In the genomic region with DNA sequence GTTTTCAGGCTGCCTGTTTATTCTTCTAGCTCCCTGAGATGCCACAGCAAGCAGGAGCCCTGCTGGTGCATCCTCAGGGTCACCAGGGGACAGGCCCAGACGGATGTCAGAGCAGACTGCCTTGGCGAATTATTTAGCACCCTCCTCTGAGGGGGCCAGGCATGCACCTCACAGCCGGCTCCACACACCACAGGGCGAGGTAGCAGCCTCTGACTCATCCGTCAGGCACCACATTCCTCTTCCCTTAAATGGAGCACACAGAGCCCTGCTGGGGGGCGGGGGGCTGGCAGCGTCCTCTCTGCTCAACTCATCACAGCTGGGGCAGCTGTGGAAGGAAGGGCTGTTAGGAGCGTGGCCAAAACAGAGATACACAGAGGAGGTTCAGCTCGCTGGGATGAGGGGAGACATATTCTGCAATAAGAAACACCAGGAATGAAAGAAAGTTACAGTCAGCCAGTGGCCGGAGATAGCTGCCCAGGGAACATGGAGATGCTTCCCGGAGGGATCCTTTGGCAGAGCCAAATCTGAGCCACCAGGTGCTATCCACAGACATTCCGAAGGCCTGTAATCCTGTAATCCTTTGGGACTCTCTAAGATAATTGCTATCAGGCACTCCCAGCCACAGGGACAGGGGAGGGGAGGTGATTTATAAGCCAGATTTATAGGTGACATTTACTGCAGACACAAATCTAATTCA, we compare ENCODE assay signal across 8 cellular contexts. TPM values are rescaled to one million over a fixed set of nuclear protein-coding genes. Genes with fewer than 3 reads are reported as not detected.
A peak's percentile ranks its signal among the peaks of the same experiment; 100 is the strongest.
DNase-seq lines count a peak whose midpoint lies in the region; ATAC-seq and TF ChIP-seq lines count a peak whose summit lies in the region.

No MANE protein-coding gene starts in this region.

- H3K36me3 ChIP-seq in HUES64 (ENCODE audit: insufficient read depth, low read length) (peaks cover 3% of the 10 kb centered on the region; the same call in 1 of the 2 replicates), breast epithelium (no peaks in the 10 kb centered on the region), tibial artery (peaks cover 5 to 16% (median 10%) of the 10 kb centered on the region in 3 donors), OCI-LY7 (ENCODE audit: insufficient read depth, low read length) (no peaks in the 10 kb centered on the region)

- no TSS peak for BruUV-seq in OCI-LY7 (replicated peaks; lab: Mats Ljungman, UMichigan)

- no peak overlapping the region for H3K4me2 ChIP-seq in OCI-LY7 (ENCODE audit: low read length)

- peak overlapping the region; percentile 10; the same call in 1 of the 2 replicates for H3K9ac ChIP-seq in HUES64 (ENCODE audit: low read depth, low read length)

- no peaks in the 10 kb centered on the region for H3K79me2 ChIP-seq in OCI-LY7 (ENCODE audit: insufficient read depth, low read depth, low read length)

- TF ChIP-seq CTCF in breast epithelium (IDR thresholded peaks at IDR 0.05) (no peak), tibial artery (IDR thresholded peaks at IDR 0.05) (no peak), OCI-LY7 (conservative IDR thresholded peaks at IDR 0.05; ENCODE audit: low read length) (no peak)

- CTCF ChIA-PET in OCI-LY7 (lab: Charles Lee; ENCODE audit: unreplicated experiment), result no interaction called here

- H3K4me1 ChIP-seq in HUES64 (ENCODE audit: insufficient read depth, low read length) (peaks cover 25% of the 10 kb centered on the region), breast epithelium (no peaks in the 10 kb centered on the region), tibial artery (peaks cover 0 to 26% (median 13%) of the 10 kb centered on the region in 4 donors), OCI-LY7 (ENCODE audit: insufficient read depth, low read length, poor library complexity, severe bottlenecking) (peaks cover 15% of the 10 kb centered on the region)

- H3K4me3 ChIP-seq in HUES64 (ENCODE audit: low read length) (no peak overlapping the region; the same call in 1 of the 2 replicates), breast epithelium (peak overlapping the region in 1 of 3 donors; percentile 29), tibial artery (peak overlapping the region in 1 of 2 donors; percentile 16), OCI-LY7 (ENCODE audit: low read depth, low read length, poor library complexity, severe bottlenecking) (no peak overlapping the region)

- DNase-seq in breast epithelium (ENCODE audit: low spot score in 2 of 2) (peak in 1 of 2 donors; percentile 81), kidney glomerular epithelial cell (lab: John Stamatoyannopoulos, UW) (peak; percentile 97), tibial artery (peak; percentile 29 to 68), NCI-H146 (lab: John Stamatoyannopoulos, UW) (no peak), OCI-LY7 (ENCODE audit: low spot score) (no peak)

- no peak for TF ChIP-seq POLR2A in breast epithelium (IDR thresholded peaks at IDR 0.05)

- intact Hi-C loops in breast epithelium (cut with DNase I; ENCODE audit: low total_unique reads) (no loop called here), tibial artery (cut with DNase I; ENCODE audit: low total_unique reads) (no loop called here), OCI-LY7 (cut with micrococcal nuclease; ENCODE audit: unreplicated experiment) (no loop called here)

- POLR2A ChIA-PET in OCI-LY7 (lab: Charles Lee), result no interaction called here

- H3K9me2 ChIP-seq in OCI-LY7 (ENCODE audit: insufficient read depth, low read length), result no peaks in the 10 kb centered on the region

- no peak for ATAC-seq in GM21526 (IDR thresholded peaks at IDR 0.05; ENCODE audit: low FRiP score, unreplicated experiment)
- no peak for ATAC-seq in GM19035 (IDR thresholded peaks at IDR 0.05; ENCODE audit: unreplicated experiment)

- H3K27ac ChIP-seq in HUES64 (ENCODE audit: low read depth, low read length) (peak overlapping the region; percentile 70), breast epithelium (peak overlapping the region; percentile 78 to 81), tibial artery (peak overlapping the region; percentile 1 to 42), OCI-LY7 (ENCODE audit: low read depth, low read length, poor library complexity, severe bottlenecking) (no peak overlapping the region)

- 17% methylated on average over 12 of the region's 12 CpGs for WGBS in HUES64

- H3K27me3 ChIP-seq in HUES64 (ENCODE audit: insufficient read depth, low read length) (no peaks in the 10 kb centered on the region), breast epithelium (no peaks in the 10 kb centered on the region), tibial artery (no peaks in the 10 kb centered on the region)

- no peaks in the 10 kb centered on the region for H4K20me1 ChIP-seq in OCI-LY7 (ENCODE audit: insufficient read depth, low read length)

- H3K9me3 ChIP-seq in HUES64 (ENCODE audit: insufficient read depth, low read depth, low read length), result peaks cover 3% of the 10 kb centered on the region
- H3K9me3 ChIP-seq in breast epithelium, result peaks cover 11% of the 10 kb centered on the region in 2 donors
- peaks cover 0 to 10% (median 6%) of the 10 kb centered on the region in 3 donors for H3K9me3 ChIP-seq in tibial artery
- no peaks in the 10 kb centered on the region for H3K9me3 ChIP-seq in OCI-LY7 (ENCODE audit: low read length)

- no peak overlapping the region for H2AFZ ChIP-seq in OCI-LY7 (ENCODE audit: low read length)

RNA-seq across cellular contexts. Expression of a gene that starts 13.9 kb away (rescaled TPM):
- polyA plus RNA-seq in HUES64 (2013, experiment 1 of 2), result 3.3 TPM
- 4.4 TPM for polyA plus RNA-seq in HUES64 (2013, experiment 2 of 2)
- total RNA-seq in breast epithelium (10 to 100 TPM; 35.1 to 72.5 (median 44.5) TPM), OCI-LY7 (2022) (2.3 and 3.9 TPM in 2 replicates)
- total RNA-seq in OCI-LY7 (2014; rRNA removed; shearing (Covaris generic)), result 1.3 and 2.0 TPM in 2 replicates

Comparison
In these comparisons a context has a peak if more than half of its experiments do, and no peak if none do; other contexts are left out.
1. DNase-seq: peak in kidney glomerular epithelial cell (single experiment) and tibial artery (2 of 2); none in NCI-H146 (single experiment) and OCI-LY7 (single experiment).
2. RNA of a gene that starts 13.9 kb away (total RNA-seq): 35.1 to 72.5 TPM in breast epithelium; 1.3 to 3.9 TPM in OCI-LY7; every median in the first group is over 4 times any median in the second.